In the genomic region with DNA sequence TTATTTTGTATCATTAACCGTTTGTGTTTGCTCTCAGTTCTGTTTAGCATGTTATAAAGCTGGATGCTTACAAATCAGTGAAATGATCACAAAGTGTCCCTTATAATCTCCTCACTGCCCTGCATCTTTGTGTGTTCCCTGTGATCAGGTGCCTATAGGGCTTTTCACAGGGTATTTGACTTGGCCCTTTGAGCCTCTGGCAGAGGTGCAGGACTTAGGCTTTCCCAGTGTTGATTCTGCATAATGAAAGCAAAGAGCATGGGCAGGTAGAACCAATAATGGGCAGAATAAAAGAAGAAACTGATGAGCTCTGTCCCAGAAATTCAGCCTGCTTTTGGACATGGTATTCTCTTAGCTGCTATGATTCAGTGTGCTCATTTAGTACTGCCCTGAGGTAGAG, we compare ENCODE assay signal across 1 cellular context.
TF ChIP-seq lines count a peak whose summit lies in the region.

No MANE protein-coding gene starts in this region.

TF ChIP-seq in HepG2, 621 proteins besides CTCF, POLR2A, EP300 and RAD21 (continued from another document):
- TF ChIP-seq, protein P1, sequence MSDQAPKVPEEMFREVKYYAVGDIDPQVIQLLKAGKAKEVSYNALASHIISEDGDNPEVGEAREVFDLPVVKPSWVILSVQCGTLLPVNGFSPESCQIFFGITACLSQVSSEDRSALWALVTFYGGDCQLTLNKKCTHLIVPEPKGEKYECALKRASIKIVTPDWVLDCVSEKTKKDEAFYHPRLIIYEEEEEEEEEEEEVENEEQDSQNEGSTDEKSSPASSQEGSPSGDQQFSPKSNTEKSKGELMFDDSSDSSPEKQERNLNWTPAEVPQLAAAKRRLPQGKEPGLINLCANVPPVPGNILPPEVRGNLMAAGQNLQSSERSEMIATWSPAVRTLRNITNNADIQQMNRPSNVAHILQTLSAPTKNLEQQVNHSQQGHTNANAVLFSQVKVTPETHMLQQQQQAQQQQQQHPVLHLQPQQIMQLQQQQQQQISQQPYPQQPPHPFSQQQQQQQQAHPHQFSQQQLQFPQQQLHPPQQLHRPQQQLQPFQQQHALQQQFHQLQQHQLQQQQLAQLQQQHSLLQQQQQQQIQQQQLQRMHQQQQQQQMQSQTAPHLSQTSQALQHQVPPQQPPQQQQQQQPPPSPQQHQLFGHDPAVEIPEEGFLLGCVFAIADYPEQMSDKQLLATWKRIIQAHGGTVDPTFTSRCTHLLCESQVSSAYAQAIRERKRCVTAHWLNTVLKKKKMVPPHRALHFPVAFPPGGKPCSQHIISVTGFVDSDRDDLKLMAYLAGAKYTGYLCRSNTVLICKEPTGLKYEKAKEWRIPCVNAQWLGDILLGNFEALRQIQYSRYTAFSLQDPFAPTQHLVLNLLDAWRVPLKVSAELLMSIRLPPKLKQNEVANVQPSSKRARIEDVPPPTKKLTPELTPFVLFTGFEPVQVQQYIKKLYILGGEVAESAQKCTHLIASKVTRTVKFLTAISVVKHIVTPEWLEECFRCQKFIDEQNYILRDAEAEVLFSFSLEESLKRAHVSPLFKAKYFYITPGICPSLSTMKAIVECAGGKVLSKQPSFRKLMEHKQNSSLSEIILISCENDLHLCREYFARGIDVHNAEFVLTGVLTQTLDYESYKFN (CRISPR knock-in tag; conservative IDR thresholded peaks at IDR 0.05), result no peak
- TF ChIP-seq BHLHE40 (IDR thresholded peaks at IDR 0.05; ENCODE audit: low read length) (no peak), MBNL3 (CRISPR knock-in tag; conservative IDR thresholded peaks at IDR 0.05) (no peak), ZNF143 (CRISPR knock-in tag; IDR thresholded peaks at IDR 0.05) (no peak), PAX8 (CRISPR knock-in tag; IDR thresholded peaks at IDR 0.05; ENCODE audit: borderline replicate concordance) (no peak), RFXANK (CRISPR knock-in tag; IDR thresholded peaks at IDR 0.05) (no peak), U2AF1 (optimal IDR thresholded peaks at IDR 0.05; ENCODE audit: low read depth, low read length) (no peak), PPARG (CRISPR knock-in tag; conservative IDR thresholded peaks at IDR 0.05) (no peak), TCF7L2 (IDR thresholded peaks at IDR 0.05; ENCODE audit: low read depth, low read length) (no peak)
- TF ChIP-seq, protein P2, sequence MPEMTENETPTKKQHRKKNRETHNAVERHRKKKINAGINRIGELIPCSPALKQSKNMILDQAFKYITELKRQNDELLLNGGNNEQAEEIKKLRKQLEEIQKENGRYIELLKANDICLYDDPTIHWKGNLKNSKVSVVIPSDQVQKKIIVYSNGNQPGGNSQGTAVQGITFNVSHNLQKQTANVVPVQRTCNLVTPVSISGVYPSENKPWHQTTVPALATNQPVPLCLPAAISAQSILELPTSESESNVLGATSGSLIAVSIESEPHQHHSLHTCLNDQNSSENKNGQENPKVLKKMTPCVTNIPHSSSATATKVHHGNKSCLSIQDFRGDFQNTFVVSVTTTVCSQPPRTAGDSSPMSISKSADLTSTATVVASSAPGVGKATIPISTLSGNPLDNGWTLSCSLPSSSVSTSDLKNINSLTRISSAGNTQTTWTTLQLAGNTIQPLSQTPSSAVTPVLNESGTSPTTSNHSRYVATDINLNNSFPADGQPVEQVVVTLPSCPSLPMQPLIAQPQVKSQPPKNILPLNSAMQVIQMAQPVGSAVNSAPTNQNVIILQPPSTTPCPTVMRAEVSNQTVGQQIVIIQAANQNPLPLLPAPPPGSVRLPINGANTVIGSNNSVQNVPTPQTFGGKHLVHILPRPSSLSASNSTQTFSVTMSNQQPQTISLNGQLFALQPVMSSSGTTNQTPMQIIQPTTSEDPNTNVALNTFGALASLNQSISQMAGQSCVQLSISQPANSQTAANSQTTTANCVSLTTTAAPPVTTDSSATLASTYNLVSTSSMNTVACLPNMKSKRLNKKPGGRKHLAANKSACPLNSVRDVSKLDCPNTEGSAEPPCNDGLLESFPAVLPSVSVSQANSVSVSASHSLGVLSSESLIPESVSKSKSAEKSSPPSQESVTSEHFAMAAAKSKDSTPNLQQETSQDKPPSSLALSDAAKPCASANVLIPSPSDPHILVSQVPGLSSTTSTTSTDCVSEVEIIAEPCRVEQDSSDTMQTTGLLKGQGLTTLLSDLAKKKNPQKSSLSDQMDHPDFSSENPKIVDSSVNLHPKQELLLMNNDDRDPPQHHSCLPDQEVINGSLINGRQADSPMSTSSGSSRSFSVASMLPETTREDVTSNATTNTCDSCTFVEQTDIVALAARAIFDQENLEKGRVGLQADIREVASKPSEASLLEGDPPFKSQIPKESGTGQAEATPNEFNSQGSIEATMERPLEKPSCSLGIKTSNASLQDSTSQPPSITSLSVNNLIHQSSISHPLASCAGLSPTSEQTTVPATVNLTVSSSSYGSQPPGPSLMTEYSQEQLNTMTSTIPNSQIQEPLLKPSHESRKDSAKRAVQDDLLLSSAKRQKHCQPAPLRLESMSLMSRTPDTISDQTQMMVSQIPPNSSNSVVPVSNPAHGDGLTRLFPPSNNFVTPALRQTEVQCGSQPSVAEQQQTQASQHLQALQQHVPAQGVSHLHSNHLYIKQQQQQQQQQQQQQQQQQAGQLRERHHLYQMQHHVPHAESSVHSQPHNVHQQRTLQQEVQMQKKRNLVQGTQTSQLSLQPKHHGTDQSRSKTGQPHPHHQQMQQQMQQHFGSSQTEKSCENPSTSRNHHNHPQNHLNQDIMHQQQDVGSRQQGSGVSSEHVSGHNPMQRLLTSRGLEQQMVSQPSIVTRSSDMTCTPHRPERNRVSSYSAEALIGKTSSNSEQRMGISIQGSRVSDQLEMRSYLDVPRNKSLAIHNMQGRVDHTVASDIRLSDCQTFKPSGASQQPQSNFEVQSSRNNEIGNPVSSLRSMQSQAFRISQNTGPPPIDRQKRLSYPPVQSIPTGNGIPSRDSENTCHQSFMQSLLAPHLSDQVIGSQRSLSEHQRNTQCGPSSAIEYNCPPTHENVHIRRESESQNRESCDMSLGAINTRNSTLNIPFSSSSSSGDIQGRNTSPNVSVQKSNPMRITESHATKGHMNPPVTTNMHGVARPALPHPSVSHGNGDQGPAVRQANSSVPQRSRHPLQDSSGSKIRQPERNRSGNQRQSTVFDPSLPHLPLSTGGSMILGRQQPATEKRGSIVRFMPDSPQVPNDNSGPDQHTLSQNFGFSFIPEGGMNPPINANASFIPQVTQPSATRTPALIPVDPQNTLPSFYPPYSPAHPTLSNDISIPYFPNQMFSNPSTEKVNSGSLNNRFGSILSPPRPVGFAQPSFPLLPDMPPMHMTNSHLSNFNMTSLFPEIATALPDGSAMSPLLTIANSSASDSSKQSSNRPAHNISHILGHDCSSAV (CRISPR knock-in tag; IDR thresholded peaks at IDR 0.05; ENCODE audit: borderline replicate concordance), result no peak
- TF ChIP-seq, protein P3, sequence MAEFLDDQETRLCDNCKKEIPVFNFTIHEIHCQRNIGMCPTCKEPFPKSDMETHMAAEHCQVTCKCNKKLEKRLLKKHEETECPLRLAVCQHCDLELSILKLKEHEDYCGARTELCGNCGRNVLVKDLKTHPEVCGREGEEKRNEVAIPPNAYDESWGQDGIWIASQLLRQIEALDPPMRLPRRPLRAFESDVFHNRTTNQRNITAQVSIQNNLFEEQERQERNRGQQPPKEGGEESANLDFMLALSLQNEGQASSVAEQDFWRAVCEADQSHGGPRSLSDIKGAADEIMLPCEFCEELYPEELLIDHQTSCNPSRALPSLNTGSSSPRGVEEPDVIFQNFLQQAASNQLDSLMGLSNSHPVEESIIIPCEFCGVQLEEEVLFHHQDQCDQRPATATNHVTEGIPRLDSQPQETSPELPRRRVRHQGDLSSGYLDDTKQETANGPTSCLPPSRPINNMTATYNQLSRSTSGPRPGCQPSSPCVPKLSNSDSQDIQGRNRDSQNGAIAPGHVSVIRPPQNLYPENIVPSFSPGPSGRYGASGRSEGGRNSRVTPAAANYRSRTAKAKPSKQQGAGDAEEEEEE (CRISPR knock-in tag; IDR thresholded peaks at IDR 0.05; ENCODE audit: borderline replicate concordance), result no peak
- TF ChIP-seq, protein P4, sequence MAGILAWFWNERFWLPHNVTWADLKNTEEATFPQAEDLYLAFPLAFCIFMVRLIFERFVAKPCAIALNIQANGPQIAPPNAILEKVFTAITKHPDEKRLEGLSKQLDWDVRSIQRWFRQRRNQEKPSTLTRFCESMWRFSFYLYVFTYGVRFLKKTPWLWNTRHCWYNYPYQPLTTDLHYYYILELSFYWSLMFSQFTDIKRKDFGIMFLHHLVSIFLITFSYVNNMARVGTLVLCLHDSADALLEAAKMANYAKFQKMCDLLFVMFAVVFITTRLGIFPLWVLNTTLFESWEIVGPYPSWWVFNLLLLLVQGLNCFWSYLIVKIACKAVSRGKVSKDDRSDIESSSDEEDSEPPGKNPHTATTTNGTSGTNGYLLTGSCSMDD (CRISPR knock-in tag; IDR thresholded peaks at IDR 0.05), result no peak
- TF ChIP-seq, protein P5, sequence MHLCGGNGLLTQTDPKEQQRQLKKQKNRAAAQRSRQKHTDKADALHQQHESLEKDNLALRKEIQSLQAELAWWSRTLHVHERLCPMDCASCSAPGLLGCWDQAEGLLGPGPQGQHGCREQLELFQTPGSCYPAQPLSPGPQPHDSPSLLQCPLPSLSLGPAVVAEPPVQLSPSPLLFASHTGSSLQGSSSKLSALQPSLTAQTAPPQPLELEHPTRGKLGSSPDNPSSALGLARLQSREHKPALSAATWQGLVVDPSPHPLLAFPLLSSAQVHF (CRISPR knock-in tag; IDR thresholded peaks at IDR 0.05), result no peak
TF ChIP-seq in HepG2: peak in this region for 0.
